ENCODE assay signal across 9 cellular contexts in genomic region chr14:23035303-23036164, GRCh38. TPM values are rescaled to one million over a fixed set of nuclear protein-coding genes. Genes with fewer than 3 reads are reported as not detected.
DNase-seq lines count a peak whose midpoint lies in the region; ATAC-seq, FAIRE-seq and TF ChIP-seq lines count a peak whose summit lies in the region.
"Had no signal": no experiment of that assay in that cellular context is flagged by ENCODE, and none has a peak within 500 bp of the region (broad histone marks: within the 10 kb centered on the region; RNA-seq: fewer than 3 reads in every experiment).

No MANE protein-coding gene starts in this region.

- TF ChIP-seq EP300 in H1 (IDR thresholded peaks at IDR 0.05; ENCODE audit: borderline replicate concordance in 1 of 2, low read depth in 2 of 2, low read length in 2 of 2) (no peak), neural cell (conservative IDR thresholded peaks at IDR 0.05; ENCODE audit: poor library complexity, severe bottlenecking) (no peak)

- CTCF ChIA-PET in OCI-LY7 (lab: Charles Lee; ENCODE audit: unreplicated experiment) = no interaction called here
- CTCF ChIA-PET in H1 (lab: Charles Lee; ENCODE audit: partially characterized antibody) = interaction anchor here (29.2 kb wide), 1 partner anchor 44 kb away, joined by 785 read pairs; the partner anchor contains the start of gene AJUBA
- CTCF ChIA-PET in GM10248 (lab: Yijun Ruan, JAX) = interaction anchor here (1.0 to 2.9 kb wide), 2 partner anchors 49 to 106 kb away, joined by 3 to 14 read pairs; partner anchors contain the start of gene PRMT5

- peak overlapping the region; percentile 99 for H2AFZ ChIP-seq in OCI-LY7 (ENCODE audit: low read length)
- peak overlapping the region; percentile 98 for H2AFZ ChIP-seq in H1 (ENCODE audit: low read length)
- peak overlapping the region; percentile 87 for H2AFZ ChIP-seq in neural cell (ENCODE audit: low read depth, low read length)

- peaks cover 30% of the 10 kb centered on the region for H3K36me3 ChIP-seq in OCI-LY7 (ENCODE audit: insufficient read depth, low read length)
- H3K36me3 ChIP-seq in H1 (ENCODE audit: control insufficient read depth in 2 of 4, insufficient read depth in 4 of 4, low read length in 3 of 4) = peaks cover 0 to 29% (median 22%) of the 10 kb centered on the region in 4 experiments; a peak in 7 of 8 replicates
- H3K36me3 ChIP-seq in neural cell (ENCODE audit: insufficient read depth, low read length) = no peaks in the 10 kb centered on the region

- H3K4ac ChIP-seq in H1 (replicated peaks; ENCODE audit: insufficient read length, low read depth, low read length) = no peak overlapping the region

- H3F3A ChIP-seq in neural cell (ENCODE audit: insufficient read depth, low read length, poor library complexity, severe bottlenecking) = no peaks in the 10 kb centered on the region

- no peak overlapping the region for H2BK15ac ChIP-seq in H1 (ENCODE audit: low read length)

- no peak overlapping the region for H3K23ac ChIP-seq in H1 (ENCODE audit: insufficient read length)

- H3K27me3 ChIP-seq in H1 (replicated peaks in 1 of 4; ENCODE audit: control insufficient read depth in 3 of 4, extremely low read depth in 1 of 4, insufficient read depth in 3 of 4, low read length in 3 of 4) (no peaks in the 10 kb centered on the region), neural cell (ENCODE audit: insufficient read depth, low read depth, low read length) (no peaks in the 10 kb centered on the region)

- FAIRE-seq in H1 (lab: Jason Lieb, UNC) = no peak

- POLR2A ChIA-PET in OCI-LY7 (lab: Charles Lee) = interaction anchor here (0.7 kb wide), 1 partner anchor 88 kb away, joined by 3 read pairs; no protein-coding TSS in a partner anchor
- POLR2A ChIA-PET in H1 (lab: Charles Lee; ENCODE audit: partially characterized antibody) = interaction anchor here (1.5 to 8.3 kb wide), 7 partner anchors 15 to 60 kb away, joined by 8 to 94 read pairs (median 10); partner anchors contain the start of genes ACIN1, C14orf119 and CDH24
- POLR2A ChIA-PET in GM10248 (lab: Yijun Ruan, JAX) = no interaction called here

- no peak overlapping the region for H2BK120ac ChIP-seq in H1 (replicated peaks; ENCODE audit: low read depth, low read length)

- H3K9me2 ChIP-seq in OCI-LY7 (ENCODE audit: insufficient read depth, low read length) = no peaks in the 10 kb centered on the region
- no peaks in the 10 kb centered on the region for H3K9me2 ChIP-seq in neural cell (ENCODE audit: insufficient read depth, low read length)

- TF ChIP-seq CTCF in C4-2B (conservative IDR thresholded peaks at IDR 0.05) = no peak
- TF ChIP-seq CTCF in OCI-LY7 (conservative IDR thresholded peaks at IDR 0.05; ENCODE audit: low read length) = no peak
- no peak for TF ChIP-seq CTCF in H1 (IDR thresholded peaks at IDR 0.05; ENCODE audit: control extremely low read depth in 1 of 3, insufficient read depth in 1 of 3, low read depth in 1 of 3, low read length in 3 of 3)
- no peak for TF ChIP-seq CTCF in neural cell (IDR thresholded peaks at IDR 0.05; ENCODE audit: poor library complexity, severe bottlenecking)
- no peak for TF ChIP-seq CTCF in GM10248 (IDR thresholded peaks at IDR 0.05; ENCODE audit: control extremely low read depth, extremely low read depth, low read depth, missing control alignments)

- H2BK5ac ChIP-seq in H1 (ENCODE audit: low read depth, low read length) = peak overlapping the region; percentile 100

- H3K4me1 ChIP-seq in OCI-LY7 (ENCODE audit: insufficient read depth, low read length, poor library complexity, severe bottlenecking) (peaks cover 18% of the 10 kb centered on the region), H1 (replicated peaks in 1 of 4; ENCODE audit: control insufficient read depth in 3 of 4, insufficient read depth in 4 of 4, low read length in 3 of 4) (peaks cover 0 to 3% (median 1%) of the 10 kb centered on the region in 4 experiments; a peak in 2 of 7 replicates)

- DNase-seq in OCI-LY7 (ENCODE audit: low spot score) (no peak), H1 (ENCODE audit: low read depth in 1 of 2, low spot score in 2 of 2) (no peak), SW480 (ENCODE audit: low spot score) (no peak), NCI-H1694 (lab: John Stamatoyannopoulos, UW) (no peak), GM10248 (ENCODE audit: extremely low spot score) (no peak)

- peaks cover 27% of the 10 kb centered on the region; the same call in 1 of the 2 replicates for H3K79me2 ChIP-seq in OCI-LY7 (ENCODE audit: insufficient read depth, low read depth, low read length)
- H3K79me2 ChIP-seq in H1 (ENCODE audit: control insufficient read depth in 1 of 2, insufficient read depth in 2 of 2, low read length in 2 of 2) = peaks cover 0 to 19% of the 10 kb centered on the region in 2 experiments; a peak in 3 of 4 replicates
- peaks cover 14% of the 10 kb centered on the region for H3K79me2 ChIP-seq in neural cell (replicated peaks; ENCODE audit: insufficient read depth, low read length)

- H3K14ac ChIP-seq in H1 (ENCODE audit: insufficient read length) = no peak overlapping the region

- TF ChIP-seq RAD21 in H1 (IDR thresholded peaks at IDR 0.05 in 1 of 2, conservative IDR thresholded peaks at IDR 0.05 in 1 of 2; ENCODE audit: low read depth in 2 of 2, low read length in 2 of 2) (no peak), neural cell (conservative IDR thresholded peaks at IDR 0.05) (no peak)

- no peak overlapping the region for H4K91ac ChIP-seq in H1 (replicated peaks; ENCODE audit: insufficient read length, low read length)

- H3K4me2 ChIP-seq in OCI-LY7 (ENCODE audit: low read length) (peak overlapping the region; percentile 85), H1 (ENCODE audit: insufficient read depth in 1 of 2, low read depth in 2 of 2, low read length in 2 of 2) (peak overlapping the region; percentile 75 to 78; a peak in 3 of 4 replicates), neural cell (ENCODE audit: low read length) (peak overlapping the region; percentile 64)

- H4K8ac ChIP-seq in H1 (ENCODE audit: extremely low read depth, insufficient read depth, low read length) = no peak overlapping the region

- H2BK12ac ChIP-seq in H1 (ENCODE audit: low read depth, low read length) = no peak overlapping the region; the same call in 1 of the 2 replicates

- H3K9ac ChIP-seq in H1 (replicated peaks in 1 of 4; ENCODE audit: extremely low read depth in 1 of 4, low read depth in 3 of 4, low read length in 3 of 4) (peak overlapping the region in 2 of 4 experiments; percentile 96 to 97; a peak in 4 of 7 replicates), neural cell (ENCODE audit: low read length) (peak overlapping the region; percentile 94)

- intact Hi-C loops in OCI-LY7 (cut with micrococcal nuclease; ENCODE audit: unreplicated experiment) = loop anchor here (1.0 kb wide), 1 partner anchor 28 kb away; no protein-coding TSS in a partner anchor

- no peak overlapping the region for H4K5ac ChIP-seq in H1 (ENCODE audit: insufficient read length, low read depth, low read length)

- no peaks in the 10 kb centered on the region for H4K20me1 ChIP-seq in OCI-LY7 (ENCODE audit: insufficient read depth, low read length)
- H4K20me1 ChIP-seq in H1 (replicated peaks in 1 of 2; ENCODE audit: control insufficient read depth in 1 of 2, insufficient read depth in 2 of 2, low read length in 2 of 2) = peaks cover 0 to 2% of the 10 kb centered on the region in 2 experiments
- no peaks in the 10 kb centered on the region for H4K20me1 ChIP-seq in neural cell (ENCODE audit: insufficient read depth)

- 69% methylated on average over 15 of the region's 15 CpGs; no CpG with 5 or more reads in 1 of the 2 experiments for WGBS in H1 (ENCODE audit: extremely low coverage in 1 of 2, insufficient coverage in 1 of 2, insufficient read length in 1 of 2, insufficient replicate concordance in 2 of 2, low coverage in 1 of 2, low lambda C conversion rate in 2 of 2, missing lambda C conversion rate in 1 of 2), 2 experiments

- H2AK5ac ChIP-seq in H1 (ENCODE audit: low read depth, low read length) = no peak overlapping the region

- 0 out of 2 replicates have a peak overlapping the region, but pooled peaks have one; percentile 29 for H2BK20ac ChIP-seq in H1 (ENCODE audit: low read length)

- no TSS peak for BruUV-seq in OCI-LY7 (replicated peaks; lab: Mats Ljungman, UMichigan)

- peak overlapping the region; percentile 84 for H3K4me3 ChIP-seq in OCI-LY7 (ENCODE audit: low read depth, low read length, poor library complexity, severe bottlenecking)
- peak overlapping the region; percentile 79 to 95 (median 88); a peak in 6 of 8 replicates for H3K4me3 ChIP-seq in H1 (ENCODE audit: extremely low read depth in 1 of 4, insufficient read depth in 2 of 4, low read depth in 3 of 4, low read length in 4 of 4)
- peak overlapping the region; percentile 100 for H3K4me3 ChIP-seq in neural cell (ENCODE audit: low read length)

- ATAC-seq in HG02678 (IDR thresholded peaks at IDR 0.05; ENCODE audit: unreplicated experiment) = no peak

- H3K79me1 ChIP-seq in H1 (ENCODE audit: low read depth, low read length) = peaks cover 2% of the 10 kb centered on the region; the same call in 1 of the 2 replicates

- H3K9me3 ChIP-seq in OCI-LY7 (ENCODE audit: low read length) = no peaks in the 10 kb centered on the region
- no peaks in the 10 kb centered on the region for H3K9me3 ChIP-seq in H1 (ENCODE audit: insufficient read depth in 2 of 2, low read depth in 1 of 2, low read length in 1 of 2)
- H3K9me3 ChIP-seq in neural cell (ENCODE audit: low read length) = no peaks in the 10 kb centered on the region

- peak overlapping the region; percentile 99 for H3K27ac ChIP-seq in C4-2B
- H3K27ac ChIP-seq in OCI-LY7 (ENCODE audit: low read depth, low read length, poor library complexity, severe bottlenecking) = peak overlapping the region; percentile 72
- H3K27ac ChIP-seq in H1 (ENCODE audit: low read depth, low read length) = peak overlapping the region; percentile 98
- peak overlapping the region; percentile 95 for H3K27ac ChIP-seq in neural cell (ENCODE audit: low read length)

- TF ChIP-seq POLR2A in H1 (IDR thresholded peaks at IDR 0.05; ENCODE audit: control extremely low read depth in 1 of 2, low read depth in 2 of 2, low read length in 2 of 2) = no peak

- no peak overlapping the region for H3K18ac ChIP-seq in H1 (ENCODE audit: extremely low read depth, low read length)

- peaks cover 3% of the 10 kb centered on the region for H3K23me2 ChIP-seq in H1 (ENCODE audit: low read depth, low read length)

- H3K56ac ChIP-seq in H1 (replicated peaks; ENCODE audit: insufficient read length, low read depth, low read length) = no peak overlapping the region

RNA-seq across cellular contexts. Expression of gene PSMB5, which starts 0.8 kb away (rescaled TPM):
- 111 and 133 TPM in 2 replicates for total RNA-seq in OCI-LY7 (2014; rRNA removed; shearing (Covaris generic))
- 85.5 and 122 TPM in 2 replicates for total RNA-seq in OCI-LY7 (2022)
- 246 and 254 TPM in 2 replicates for total RNA-seq in H1 (2021; fragmentation: NEBNext Ultra II Directional; extraction: Animal tissue kit (Norgen Biotek cat#: 25700))
- polyA plus RNA-seq in H1 (2011; rRNA removed) (402 and 510 TPM in 2 replicates), neural cell (147 and 168 TPM in 2 replicates)
- 415 TPM for polyA plus RNA-seq in H1 (2011; cell fraction: cytosol; rRNA removed)
- 246 TPM for polyA plus RNA-seq in H1 (2011; cell fraction: nucleus; rRNA removed)
- polyA plus RNA-seq in H1 (2012, experiment 1 of 2) = 252 to 356 TPM (median 319 TPM) in 4 replicates
- polyA plus RNA-seq in H1 (2012, experiment 2 of 2) = 310 TPM
- 131 TPM for polyA plus RNA-seq in H1 (2013, experiment 1 of 2)
- polyA plus RNA-seq in H1 (2013, experiment 2 of 2) = 133 TPM
- 379 and 426 TPM in 2 replicates for polyA minus RNA-seq in H1 (2011; rRNA and poly(A)+ RNA removed)
- polyA minus RNA-seq in H1 (2011; cell fraction: cytosol; rRNA and poly(A)+ RNA removed) = 145 TPM
- 117 TPM for polyA minus RNA-seq in H1 (2011; cell fraction: nucleus; rRNA and poly(A)+ RNA removed)
- polyA minus RNA-seq in neural cell = 118 and 123 TPM in 2 replicates

RNA-seq across cellular contexts. Expression of gene PSMB11, which starts 6.5 kb away (rescaled TPM):
- not detected in 2 replicates for total RNA-seq in OCI-LY7 (2014; rRNA removed; shearing (Covaris generic))
- total RNA-seq in OCI-LY7 (2022) = not detected in 2 replicates
- not detected in 2 replicates for total RNA-seq in H1 (2021; fragmentation: NEBNext Ultra II Directional; extraction: Animal tissue kit (Norgen Biotek cat#: 25700))
- not detected in 2 replicates for polyA plus RNA-seq in H1 (2011; rRNA removed)
- 0.04 TPM for polyA plus RNA-seq in H1 (2011; cell fraction: cytosol; rRNA removed)
- not detected for polyA plus RNA-seq in H1 (2011; cell fraction: nucleus; rRNA removed)
- polyA plus RNA-seq in H1 (2012, experiment 1 of 2) = not detected in 4 replicates
- polyA plus RNA-seq in H1 (2012, experiment 2 of 2) = not detected
- not detected for polyA plus RNA-seq in H1 (2013, experiment 1 of 2)
- polyA plus RNA-seq in H1 (2013, experiment 2 of 2) = not detected
- polyA minus RNA-seq in H1 (2011; rRNA and poly(A)+ RNA removed) = 0.15 TPM in 1 of 2 replicates, not detected in the other
- polyA minus RNA-seq in H1 (2011; cell fraction: cytosol; rRNA and poly(A)+ RNA removed) = not detected
- not detected for polyA minus RNA-seq in H1 (2011; cell fraction: nucleus; rRNA and poly(A)+ RNA removed)
- not detected in 2 replicates for polyA plus RNA-seq in neural cell
- not detected in 2 replicates for polyA minus RNA-seq in neural cell
- total RNA-seq: LHCN-M2 had no signal

RNA-seq across cellular contexts. Expression of gene CDH24, which starts 21.8 kb away (rescaled TPM):
- total RNA-seq in OCI-LY7 (2014; rRNA removed; shearing (Covaris generic)) = 1.1 and 1.5 TPM in 2 replicates
- total RNA-seq in OCI-LY7 (2022) = 0.46 and 0.51 TPM in 2 replicates
- total RNA-seq in H1 (2021; fragmentation: NEBNext Ultra II Directional; extraction: Animal tissue kit (Norgen Biotek cat#: 25700)) = 18.1 TPM in 2 replicates
- polyA plus RNA-seq in H1 (2011; rRNA removed) (27.6 and 41.8 TPM in 2 replicates), neural cell (31.7 and 37.0 TPM in 2 replicates)
- polyA plus RNA-seq in H1 (2011; cell fraction: cytosol; rRNA removed) = 22.4 TPM
- 122 TPM for polyA plus RNA-seq in H1 (2011; cell fraction: nucleus; rRNA removed)
- 13.2 to 19.3 TPM (median 18.1 TPM) in 4 replicates for polyA plus RNA-seq in H1 (2012, experiment 1 of 2)
- 12.2 TPM for polyA plus RNA-seq in H1 (2012, experiment 2 of 2)
- 15.1 TPM for polyA plus RNA-seq in H1 (2013, experiment 1 of 2)
- polyA plus RNA-seq in H1 (2013, experiment 2 of 2) = 14.6 TPM
- 16.9 and 24.6 TPM in 2 replicates for polyA minus RNA-seq in H1 (2011; rRNA and poly(A)+ RNA removed)
- 11.2 TPM for polyA minus RNA-seq in H1 (2011; cell fraction: cytosol; rRNA and poly(A)+ RNA removed)
- polyA minus RNA-seq in H1 (2011; cell fraction: nucleus; rRNA and poly(A)+ RNA removed) = 18.3 TPM
- 28.6 and 37.7 TPM in 2 replicates for polyA minus RNA-seq in neural cell

RNA-seq across cellular contexts. Expression of gene C14orf93, which starts 25.6 kb away (rescaled TPM):
- 13.8 and 17.9 TPM in 2 replicates for total RNA-seq in OCI-LY7 (2014; rRNA removed; shearing (Covaris generic))
- total RNA-seq in OCI-LY7 (2022) = 15.2 and 17.4 TPM in 2 replicates
- total RNA-seq in H1 (2021; fragmentation: NEBNext Ultra II Directional; extraction: Animal tissue kit (Norgen Biotek cat#: 25700)) = 7.4 and 7.8 TPM in 2 replicates
- 8.2 and 9.7 TPM in 2 replicates for polyA plus RNA-seq in H1 (2011; rRNA removed)
- polyA plus RNA-seq in H1 (2011; cell fraction: cytosol; rRNA removed) = 10.0 TPM
- polyA plus RNA-seq in H1 (2011; cell fraction: nucleus; rRNA removed) = 17.6 TPM
- 6.3 to 9.7 TPM (median 7.9 TPM) in 4 replicates for polyA plus RNA-seq in H1 (2012, experiment 1 of 2)
- 6.3 TPM for polyA plus RNA-seq in H1 (2012, experiment 2 of 2)
- polyA plus RNA-seq in H1 (2013, experiment 1 of 2) = 3.5 TPM
- 3.3 TPM for polyA plus RNA-seq in H1 (2013, experiment 2 of 2)
- 22.5 and 22.6 TPM in 2 replicates for polyA minus RNA-seq in H1 (2011; rRNA and poly(A)+ RNA removed)
- polyA minus RNA-seq in H1 (2011; cell fraction: cytosol; rRNA and poly(A)+ RNA removed) = 4.3 TPM
- polyA minus RNA-seq in H1 (2011; cell fraction: nucleus; rRNA and poly(A)+ RNA removed) = 6.5 TPM
- polyA plus RNA-seq in neural cell = 4.7 and 7.1 TPM in 2 replicates
- 3.9 and 4.1 TPM in 2 replicates for polyA minus RNA-seq in neural cell

RNA-seq across cellular contexts. Expression of gene AJUBA, which starts 53.2 kb away (rescaled TPM):
- total RNA-seq in OCI-LY7 (2014; rRNA removed; shearing (Covaris generic)) = 0.13 and 0.22 TPM in 2 replicates
- total RNA-seq in OCI-LY7 (2022) = 0.37 and 0.88 TPM in 2 replicates
- total RNA-seq in H1 (2021; fragmentation: NEBNext Ultra II Directional; extraction: Animal tissue kit (Norgen Biotek cat#: 25700)) = 46.0 TPM in 2 replicates
- polyA plus RNA-seq in H1 (2011; rRNA removed) (33.1 and 38.8 TPM in 2 replicates), neural cell (0.52 and 1.9 TPM in 2 replicates)
- polyA plus RNA-seq in H1 (2011; cell fraction: cytosol; rRNA removed) = 37.3 TPM
- 51.3 TPM for polyA plus RNA-seq in H1 (2011; cell fraction: nucleus; rRNA removed)
- polyA plus RNA-seq in H1 (2012, experiment 1 of 2) = 35.5 to 45.4 TPM (median 41.3 TPM) in 4 replicates
- polyA plus RNA-seq in H1 (2012, experiment 2 of 2) = 35.9 TPM
- polyA plus RNA-seq in H1 (2013, experiment 1 of 2) = 10.0 TPM
- 10.3 TPM for polyA plus RNA-seq in H1 (2013, experiment 2 of 2)
- polyA minus RNA-seq in H1 (2011; rRNA and poly(A)+ RNA removed) = 153 and 192 TPM in 2 replicates
- polyA minus RNA-seq in H1 (2011; cell fraction: cytosol; rRNA and poly(A)+ RNA removed) = 50.7 TPM
- polyA minus RNA-seq in H1 (2011; cell fraction: nucleus; rRNA and poly(A)+ RNA removed) = 105 TPM
- polyA minus RNA-seq in neural cell = 1.5 and 1.9 TPM in 2 replicates
